ENCODE assay signal across 1 cellular context in the genomic region with DNA sequence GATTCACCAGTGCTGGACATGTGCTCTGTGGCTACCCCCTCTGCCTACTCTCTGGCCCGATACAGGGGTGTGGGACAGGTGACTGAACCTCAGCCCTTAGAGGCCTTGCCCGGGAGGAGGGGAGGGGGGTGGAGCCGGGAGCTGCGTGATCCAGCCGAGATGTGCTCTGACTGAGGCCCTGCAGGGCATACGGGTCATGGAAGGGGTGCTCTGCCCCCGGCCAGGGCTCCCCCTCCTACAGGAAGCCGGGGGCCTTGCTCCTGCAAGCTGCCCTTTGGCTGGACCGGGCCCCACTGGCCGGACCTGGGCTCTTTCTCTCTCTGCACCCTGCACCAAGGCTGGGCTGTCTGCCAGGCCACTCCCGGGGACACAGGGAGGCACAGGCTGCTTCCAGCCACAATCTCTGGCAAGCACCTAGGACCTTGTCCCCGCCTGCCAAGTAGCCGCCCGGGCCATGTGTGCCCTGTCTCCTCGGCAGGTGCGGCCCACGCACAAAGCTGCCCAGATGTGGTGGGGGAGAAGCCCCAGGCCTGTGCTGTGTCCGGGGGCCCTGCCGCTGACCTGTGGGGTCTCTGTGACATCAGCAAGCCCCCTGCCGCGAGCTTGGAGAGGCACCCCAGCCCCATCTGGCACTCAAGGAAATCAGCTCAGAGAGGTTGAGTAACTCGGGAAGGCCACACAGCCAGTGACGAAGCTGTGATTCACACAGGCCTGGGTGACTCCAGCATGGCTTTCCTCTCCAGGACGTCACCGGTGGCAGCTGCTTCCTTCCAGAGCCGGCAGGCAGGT.
TF ChIP-seq lines count a peak whose summit lies in the region.

No MANE protein-coding gene starts in this region.

TF ChIP-seq in K562, 482 proteins besides CTCF, POLR2A, EP300 and RAD21 (continues in another document):
- TF ChIP-seq ZNF274 (IDR thresholded peaks at IDR 0.05; ENCODE audit: borderline replicate concordance, low read depth, low read length) (no peak), ZFP36 (IDR thresholded peaks at IDR 0.05; ENCODE audit: low read depth, low read length, partially characterized antibody) (peak; percentile 92), MTA1 (IDR thresholded peaks at IDR 0.05; ENCODE audit: borderline replicate concordance) (no peak), RB1 (IDR thresholded peaks at IDR 0.05; ENCODE audit: low read depth) (no peak), BRD4 (IDR thresholded peaks at IDR 0.05) (no peak), TAF7 (tag; IDR thresholded peaks at IDR 0.05) (no peak), CREBBP (IDR thresholded peaks at IDR 0.05; ENCODE audit: low read depth, low read length) (no peak), HIVEP1 (CRISPR knock-in tag; IDR thresholded peaks at IDR 0.05) (no peak), ZNF263 (CRISPR knock-in tag; IDR thresholded peaks at IDR 0.05; ENCODE audit: borderline replicate concordance) (no peak), CREM (IDR thresholded peaks at IDR 0.05; ENCODE audit: low read depth) (0 out of 2 replicates have a peak, but pooled peaks have one; percentile 17), ELF1 (tag; IDR thresholded peaks at IDR 0.05) (no peak), FOSL1 (tag; conservative IDR thresholded peaks at IDR 0.05) (peak; percentile 45; the same call in 1 of the 2 replicates), CBFA2T2 (conservative IDR thresholded peaks at IDR 0.05) (no peak), ESRRA (IDR thresholded peaks at IDR 0.05; ENCODE audit: borderline replicate concordance, low read depth) (peak; percentile 16; the same call in 1 of the 2 replicates), RCOR1 (IDR thresholded peaks at IDR 0.05; ENCODE audit: borderline replicate concordance in 1 of 2, low read depth in 2 of 2, low read length in 2 of 2) (0 out of 4 replicates have a peak, but pooled peaks of 1 of the 2 experiments have one; percentile 34), ZNF764 (CRISPR knock-in tag; IDR thresholded peaks at IDR 0.05; ENCODE audit: low read depth) (no peak), ZNF174 (CRISPR knock-in tag; IDR thresholded peaks at IDR 0.05) (no peak), NFIC (IDR thresholded peaks at IDR 0.05) (peak; percentile 13; the same call in 1 of the 2 replicates), CBX5 (IDR thresholded peaks at IDR 0.05; ENCODE audit: borderline replicate concordance, low read depth) (no peak), BCOR (IDR thresholded peaks at IDR 0.05) (peak; percentile 87), ZNF146 (CRISPR knock-in tag; IDR thresholded peaks at IDR 0.05; ENCODE audit: unreplicated experiment) (no peak), RBM14 (IDR thresholded peaks at IDR 0.05; ENCODE audit: borderline replicate concordance, insufficient read depth, low read depth, low read length) (no peak), BRF1 (IDR thresholded peaks at IDR 0.05; ENCODE audit: borderline replicate concordance, extremely low read depth, insufficient read length) (no peak), TCF3 (CRISPR knock-in tag; IDR thresholded peaks at IDR 0.05) (no peak), BCL6 (CRISPR knock-in tag; IDR thresholded peaks at IDR 0.05) (no peak), ZC3H8 (IDR thresholded peaks at IDR 0.05) (no peak), ZNF41 (CRISPR knock-in tag; conservative IDR thresholded peaks at IDR 0.05) (no peak), ZNF384 (IDR thresholded peaks at IDR 0.05; ENCODE audit: low read depth, low read length) (no peak), DNMT1 (IDR thresholded peaks at IDR 0.05) (no peak), HSF4 (CRISPR knock-in tag; IDR thresholded peaks at IDR 0.05; ENCODE audit: borderline replicate concordance) (no peak), GTF2A2 (tag; IDR thresholded peaks at IDR 0.05) (no peak), KDM1A (IDR thresholded peaks at IDR 0.05) (peak in 1 of 2 experiments; percentile 78; a peak in 2 of 4 replicates), BRCA1 (IDR thresholded peaks at IDR 0.05) (no peak), BRCA1 (CRISPR knock-in tag; IDR thresholded peaks at IDR 0.05) (no peak), ZNF431 (CRISPR knock-in tag; IDR thresholded peaks at IDR 0.05) (no peak), KHSRP (IDR thresholded peaks at IDR 0.05) (no peak), HNRNPLL (IDR thresholded peaks at IDR 0.05; ENCODE audit: low read depth, low read length, poor library complexity, severe bottlenecking) (no peak)
- TF ChIP-seq, protein P1, sequence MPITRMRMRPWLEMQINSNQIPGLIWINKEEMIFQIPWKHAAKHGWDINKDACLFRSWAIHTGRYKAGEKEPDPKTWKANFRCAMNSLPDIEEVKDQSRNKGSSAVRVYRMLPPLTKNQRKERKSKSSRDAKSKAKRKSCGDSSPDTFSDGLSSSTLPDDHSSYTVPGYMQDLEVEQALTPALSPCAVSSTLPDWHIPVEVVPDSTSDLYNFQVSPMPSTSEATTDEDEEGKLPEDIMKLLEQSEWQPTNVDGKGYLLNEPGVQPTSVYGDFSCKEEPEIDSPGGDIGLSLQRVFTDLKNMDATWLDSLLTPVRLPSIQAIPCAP (CRISPR knock-in tag; IDR thresholded peaks at IDR 0.05; ENCODE audit: borderline replicate concordance) = no peak
- TF ChIP-seq, protein P2, sequence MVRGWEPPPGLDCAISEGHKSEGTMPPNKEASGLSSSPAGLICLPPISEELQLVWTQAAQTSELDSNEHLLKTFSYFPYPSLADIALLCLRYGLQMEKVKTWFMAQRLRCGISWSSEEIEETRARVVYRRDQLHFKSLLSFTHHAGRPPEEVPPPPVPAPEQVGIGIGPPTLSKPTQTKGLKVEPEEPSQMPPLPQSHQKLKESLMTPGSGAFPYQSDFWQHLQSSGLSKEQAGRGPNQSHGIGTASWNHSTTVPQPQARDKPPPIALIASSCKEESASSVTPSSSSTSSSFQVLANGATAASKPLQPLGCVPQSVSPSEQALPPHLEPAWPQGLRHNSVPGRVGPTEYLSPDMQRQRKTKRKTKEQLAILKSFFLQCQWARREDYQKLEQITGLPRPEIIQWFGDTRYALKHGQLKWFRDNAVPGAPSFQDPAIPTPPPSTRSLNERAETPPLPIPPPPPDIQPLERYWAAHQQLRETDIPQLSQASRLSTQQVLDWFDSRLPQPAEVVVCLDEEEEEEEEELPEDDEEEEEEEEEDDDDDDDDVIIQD (CRISPR knock-in tag; IDR thresholded peaks at IDR 0.05) = no peak
- TF ChIP-seq, protein P3, sequence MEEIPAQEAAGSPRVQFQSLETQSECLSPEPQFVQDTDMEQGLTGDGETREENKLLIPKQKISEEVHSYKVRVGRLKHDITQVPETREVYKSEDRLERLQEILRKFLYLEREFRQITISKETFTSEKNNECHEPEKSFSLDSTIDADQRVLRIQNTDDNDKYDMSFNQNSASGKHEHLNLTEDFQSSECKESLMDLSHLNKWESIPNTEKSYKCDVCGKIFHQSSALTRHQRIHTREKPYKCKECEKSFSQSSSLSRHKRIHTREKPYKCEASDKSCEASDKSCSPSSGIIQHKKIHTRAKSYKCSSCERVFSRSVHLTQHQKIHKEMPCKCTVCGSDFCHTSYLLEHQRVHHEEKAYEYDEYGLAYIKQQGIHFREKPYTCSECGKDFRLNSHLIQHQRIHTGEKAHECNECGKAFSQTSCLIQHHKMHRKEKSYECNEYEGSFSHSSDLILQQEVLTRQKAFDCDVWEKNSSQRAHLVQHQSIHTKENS (CRISPR knock-in tag; IDR thresholded peaks at IDR 0.05) = no peak
- TF ChIP-seq, protein P4, sequence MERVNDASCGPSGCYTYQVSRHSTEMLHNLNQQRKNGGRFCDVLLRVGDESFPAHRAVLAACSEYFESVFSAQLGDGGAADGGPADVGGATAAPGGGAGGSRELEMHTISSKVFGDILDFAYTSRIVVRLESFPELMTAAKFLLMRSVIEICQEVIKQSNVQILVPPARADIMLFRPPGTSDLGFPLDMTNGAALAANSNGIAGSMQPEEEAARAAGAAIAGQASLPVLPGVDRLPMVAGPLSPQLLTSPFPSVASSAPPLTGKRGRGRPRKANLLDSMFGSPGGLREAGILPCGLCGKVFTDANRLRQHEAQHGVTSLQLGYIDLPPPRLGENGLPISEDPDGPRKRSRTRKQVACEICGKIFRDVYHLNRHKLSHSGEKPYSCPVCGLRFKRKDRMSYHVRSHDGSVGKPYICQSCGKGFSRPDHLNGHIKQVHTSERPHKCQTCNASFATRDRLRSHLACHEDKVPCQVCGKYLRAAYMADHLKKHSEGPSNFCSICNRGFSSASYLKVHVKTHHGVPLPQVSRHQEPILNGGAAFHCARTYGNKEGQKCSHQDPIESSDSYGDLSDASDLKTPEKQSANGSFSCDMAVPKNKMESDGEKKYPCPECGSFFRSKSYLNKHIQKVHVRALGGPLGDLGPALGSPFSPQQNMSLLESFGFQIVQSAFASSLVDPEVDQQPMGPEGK (CRISPR knock-in tag; IDR thresholded peaks at IDR 0.05; ENCODE audit: borderline replicate concordance) = no peak
- TF ChIP-seq, protein P5, sequence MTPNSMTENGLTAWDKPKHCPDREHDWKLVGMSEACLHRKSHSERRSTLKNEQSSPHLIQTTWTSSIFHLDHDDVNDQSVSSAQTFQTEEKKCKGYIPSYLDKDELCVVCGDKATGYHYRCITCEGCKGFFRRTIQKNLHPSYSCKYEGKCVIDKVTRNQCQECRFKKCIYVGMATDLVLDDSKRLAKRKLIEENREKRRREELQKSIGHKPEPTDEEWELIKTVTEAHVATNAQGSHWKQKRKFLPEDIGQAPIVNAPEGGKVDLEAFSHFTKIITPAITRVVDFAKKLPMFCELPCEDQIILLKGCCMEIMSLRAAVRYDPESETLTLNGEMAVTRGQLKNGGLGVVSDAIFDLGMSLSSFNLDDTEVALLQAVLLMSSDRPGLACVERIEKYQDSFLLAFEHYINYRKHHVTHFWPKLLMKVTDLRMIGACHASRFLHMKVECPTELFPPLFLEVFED (CRISPR knock-in tag; conservative IDR thresholded peaks at IDR 0.05) = no peak
- TF ChIP-seq, protein P6, sequence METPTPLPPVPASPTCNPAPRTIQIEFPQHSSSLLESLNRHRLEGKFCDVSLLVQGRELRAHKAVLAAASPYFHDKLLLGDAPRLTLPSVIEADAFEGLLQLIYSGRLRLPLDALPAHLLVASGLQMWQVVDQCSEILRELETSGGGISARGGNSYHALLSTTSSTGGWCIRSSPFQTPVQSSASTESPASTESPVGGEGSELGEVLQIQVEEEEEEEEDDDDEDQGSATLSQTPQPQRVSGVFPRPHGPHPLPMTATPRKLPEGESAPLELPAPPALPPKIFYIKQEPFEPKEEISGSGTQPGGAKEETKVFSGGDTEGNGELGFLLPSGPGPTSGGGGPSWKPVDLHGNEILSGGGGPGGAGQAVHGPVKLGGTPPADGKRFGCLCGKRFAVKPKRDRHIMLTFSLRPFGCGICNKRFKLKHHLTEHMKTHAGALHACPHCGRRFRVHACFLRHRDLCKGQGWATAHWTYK (CRISPR knock-in tag; IDR thresholded peaks at IDR 0.05) = no peak
- TF ChIP-seq, protein P7, sequence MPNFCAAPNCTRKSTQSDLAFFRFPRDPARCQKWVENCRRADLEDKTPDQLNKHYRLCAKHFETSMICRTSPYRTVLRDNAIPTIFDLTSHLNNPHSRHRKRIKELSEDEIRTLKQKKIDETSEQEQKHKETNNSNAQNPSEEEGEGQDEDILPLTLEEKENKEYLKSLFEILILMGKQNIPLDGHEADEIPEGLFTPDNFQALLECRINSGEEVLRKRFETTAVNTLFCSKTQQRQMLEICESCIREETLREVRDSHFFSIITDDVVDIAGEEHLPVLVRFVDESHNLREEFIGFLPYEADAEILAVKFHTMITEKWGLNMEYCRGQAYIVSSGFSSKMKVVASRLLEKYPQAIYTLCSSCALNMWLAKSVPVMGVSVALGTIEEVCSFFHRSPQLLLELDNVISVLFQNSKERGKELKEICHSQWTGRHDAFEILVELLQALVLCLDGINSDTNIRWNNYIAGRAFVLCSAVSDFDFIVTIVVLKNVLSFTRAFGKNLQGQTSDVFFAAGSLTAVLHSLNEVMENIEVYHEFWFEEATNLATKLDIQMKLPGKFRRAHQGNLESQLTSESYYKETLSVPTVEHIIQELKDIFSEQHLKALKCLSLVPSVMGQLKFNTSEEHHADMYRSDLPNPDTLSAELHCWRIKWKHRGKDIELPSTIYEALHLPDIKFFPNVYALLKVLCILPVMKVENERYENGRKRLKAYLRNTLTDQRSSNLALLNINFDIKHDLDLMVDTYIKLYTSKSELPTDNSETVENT (CRISPR knock-in tag; IDR thresholded peaks at IDR 0.05) = no peak
- TF ChIP-seq, protein P8, sequence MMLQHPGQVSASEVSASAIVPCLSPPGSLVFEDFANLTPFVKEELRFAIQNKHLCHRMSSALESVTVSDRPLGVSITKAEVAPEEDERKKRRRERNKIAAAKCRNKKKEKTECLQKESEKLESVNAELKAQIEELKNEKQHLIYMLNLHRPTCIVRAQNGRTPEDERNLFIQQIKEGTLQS (IDR thresholded peaks at IDR 0.05) = peak; percentile 60
- TF ChIP-seq, protein P8 (CRISPR knock-in tag; conservative IDR thresholded peaks at IDR 0.05) = no peak
- TF ChIP-seq, protein P9, sequence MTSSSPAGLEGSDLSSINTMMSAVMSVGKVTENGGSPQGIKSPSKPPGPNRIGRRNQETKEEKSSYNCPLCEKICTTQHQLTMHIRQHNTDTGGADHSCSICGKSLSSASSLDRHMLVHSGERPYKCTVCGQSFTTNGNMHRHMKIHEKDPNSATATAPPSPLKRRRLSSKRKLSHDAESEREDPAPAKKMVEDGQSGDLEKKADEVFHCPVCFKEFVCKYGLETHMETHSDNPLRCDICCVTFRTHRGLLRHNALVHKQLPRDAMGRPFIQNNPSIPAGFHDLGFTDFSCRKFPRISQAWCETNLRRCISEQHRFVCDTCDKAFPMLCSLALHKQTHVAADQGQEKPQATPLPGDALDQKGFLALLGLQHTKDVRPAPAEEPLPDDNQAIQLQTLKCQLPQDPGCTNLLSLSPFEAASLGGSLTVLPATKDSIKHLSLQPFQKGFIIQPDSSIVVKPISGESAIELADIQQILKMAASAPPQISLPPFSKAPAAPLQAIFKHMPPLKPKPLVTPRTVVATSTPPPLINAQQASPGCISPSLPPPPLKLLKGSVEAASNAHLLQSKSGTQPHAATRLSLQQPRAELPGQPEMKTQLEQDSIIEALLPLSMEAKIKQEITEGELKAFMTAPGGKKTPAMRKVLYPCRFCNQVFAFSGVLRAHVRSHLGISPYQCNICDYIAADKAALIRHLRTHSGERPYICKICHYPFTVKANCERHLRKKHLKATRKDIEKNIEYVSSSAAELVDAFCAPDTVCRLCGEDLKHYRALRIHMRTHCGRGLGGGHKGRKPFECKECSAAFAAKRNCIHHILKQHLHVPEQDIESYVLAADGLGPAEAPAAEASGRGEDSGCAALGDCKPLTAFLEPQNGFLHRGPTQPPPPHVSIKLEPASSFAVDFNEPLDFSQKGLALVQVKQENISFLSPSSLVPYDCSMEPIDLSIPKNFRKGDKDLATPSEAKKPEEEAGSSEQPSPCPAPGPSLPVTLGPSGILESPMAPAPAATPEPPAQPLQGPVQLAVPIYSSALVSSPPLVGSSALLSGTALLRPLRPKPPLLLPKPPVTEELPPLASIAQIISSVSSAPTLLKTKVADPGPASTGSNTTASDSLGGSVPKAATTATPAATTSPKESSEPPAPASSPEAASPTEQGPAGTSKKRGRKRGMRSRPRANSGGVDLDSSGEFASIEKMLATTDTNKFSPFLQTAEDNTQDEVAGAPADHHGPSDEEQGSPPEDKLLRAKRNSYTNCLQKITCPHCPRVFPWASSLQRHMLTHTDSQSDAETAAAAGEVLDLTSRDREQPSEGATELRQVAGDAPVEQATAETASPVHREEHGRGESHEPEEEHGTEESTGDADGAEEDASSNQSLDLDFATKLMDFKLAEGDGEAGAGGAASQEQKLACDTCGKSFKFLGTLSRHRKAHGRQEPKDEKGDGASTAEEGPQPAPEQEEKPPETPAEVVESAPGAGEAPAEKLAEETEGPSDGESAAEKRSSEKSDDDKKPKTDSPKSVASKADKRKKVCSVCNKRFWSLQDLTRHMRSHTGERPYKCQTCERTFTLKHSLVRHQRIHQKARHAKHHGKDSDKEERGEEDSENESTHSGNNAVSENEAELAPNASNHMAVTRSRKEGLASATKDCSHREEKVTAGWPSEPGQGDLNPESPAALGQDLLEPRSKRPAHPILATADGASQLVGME (CRISPR knock-in tag; IDR thresholded peaks at IDR 0.05) = no peak
